12 cellular contexts compared by ENCODE assay signal in the genomic region with DNA sequence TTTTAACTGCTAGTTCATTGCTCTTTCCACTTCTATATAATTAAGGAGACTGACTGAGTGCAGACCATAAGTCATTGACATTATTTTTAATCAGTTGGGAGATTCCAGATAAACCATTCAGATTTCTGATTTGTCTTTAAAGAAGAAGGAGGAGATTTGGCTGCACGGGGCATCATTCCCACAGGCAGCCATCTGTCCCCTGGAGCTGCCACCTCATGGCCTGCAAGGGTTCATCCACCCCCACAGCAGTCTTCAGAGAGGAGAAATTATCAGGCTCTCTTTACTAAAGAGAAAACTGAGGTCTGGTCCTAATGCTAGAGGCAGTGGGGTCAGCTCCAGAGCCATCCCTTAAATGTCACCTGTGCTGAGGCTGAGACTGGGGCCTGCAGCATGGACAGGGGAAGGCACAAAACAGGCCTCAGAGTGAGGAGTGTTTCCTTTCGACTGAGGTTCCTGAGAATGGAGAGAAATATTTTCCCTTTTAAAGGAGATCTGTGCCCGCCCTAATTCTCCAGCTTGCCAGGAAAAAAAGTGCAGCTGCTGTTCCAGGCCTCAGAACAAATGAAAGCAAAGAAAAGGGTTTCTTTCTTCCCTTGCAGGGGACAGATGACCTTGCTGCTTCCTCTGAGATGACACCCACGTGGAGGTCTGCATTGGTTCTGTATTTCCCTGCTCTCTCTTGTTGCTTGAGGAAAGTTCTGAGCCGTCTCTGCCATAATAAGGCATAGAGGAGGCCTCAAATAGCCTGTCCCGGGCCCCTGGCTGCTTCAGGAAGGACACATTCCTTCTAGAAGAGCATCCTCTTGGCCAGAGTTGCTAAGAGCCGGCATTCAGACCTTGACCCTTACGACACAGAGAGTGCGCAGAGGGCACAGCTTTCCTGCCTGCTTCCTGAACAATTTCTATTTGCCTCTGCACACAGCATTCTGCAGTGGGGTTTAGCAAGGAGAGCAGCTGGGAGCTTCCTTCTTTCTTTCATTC.
DNase-seq lines count a peak whose midpoint lies in the region; ATAC-seq, FAIRE-seq and TF ChIP-seq lines count a peak whose summit lies in the region.
"Had no signal": no experiment of that assay in that cellular context is flagged by ENCODE, and none has a peak within 500 bp of the region (broad histone marks: within the 10 kb centered on the region; RNA-seq: fewer than 3 reads in every experiment).

No MANE protein-coding gene starts in this region.

- 62% methylated on average over 9 of the region's 9 CpGs for WGBS in A549 (ENCODE audit: missing lambda C conversion rate)

- H3K27me3 ChIP-seq in SJCRH30, result no peaks in the 10 kb centered on the region

- H3K36me3 ChIP-seq in SJCRH30, result no peaks in the 10 kb centered on the region

- H3K4me1 ChIP-seq in A549 (peaks cover 46% of the 10 kb centered on the region), SJCRH30 (peaks cover 62% of the 10 kb centered on the region)

- CTCF ChIA-PET in A549 (lab: Yijun Ruan, JAX), result interaction anchor here (0.6 to 2.5 kb wide), 4 partner anchors 8 to 500 kb away, joined by 3 to 16 read pairs (median 6); no protein-coding TSS in a partner anchor

- no peaks in the 10 kb centered on the region for H3K9me3 ChIP-seq in A549
- H3K9me3 ChIP-seq in SJCRH30 (replicated peaks), result no peaks in the 10 kb centered on the region

- H3K4me3 ChIP-seq in A549 (no peak overlapping the region), SJCRH30 (no peak overlapping the region), fibroblast of the aortic adventitia (ENCODE audit: low read depth, low read length) (no peak overlapping the region)
- H3K4me3 ChIP-seq: K562 had no signal

- peak overlapping the region in 1 of 2 experiments; percentile 70; a peak in 3 of 6 replicates for H3K27ac ChIP-seq in A549
- peak overlapping the region; percentile 64 for H3K27ac ChIP-seq in SJCRH30

- DNase-seq in A549 (ENCODE audit: low read depth in 1 of 2, low spot score in 1 of 2) (no peak), SJCRH30 (peak; percentile 78 to 90), fibroblast of the aortic adventitia (ENCODE audit: low read depth) (peak; percentile 37), nephron progenitor cell (no peak), MV-4-11 (lab: John Stamatoyannopoulos, UW) (no peak), AG08395 (ENCODE audit: low spot score) (no peak), NCI-H2081 (lab: John Stamatoyannopoulos, UW) (no peak)
- DNase-seq: activated naive CD8-positive, alpha-beta T cell treated with anti-CD3 and anti-CD28 coated beads for 36 hours; NCI-H524 treated with DMSO at 0.1 percent for 48 hours had no signal

- POLR2A ChIA-PET in A549 (lab: Yijun Ruan, JAX), result no interaction called here

- no peak overlapping the region for H3K4me3 Mint-ChIP-seq in nephron progenitor cell
- H3K4me3 Mint-ChIP-seq: activated naive CD8-positive, alpha-beta T cell treated with anti-CD3 and anti-CD28 coated beads for 36 hours had no signal

- H3K27me3 Mint-ChIP-seq in nephron progenitor cell (ENCODE audit: low read depth, poor library complexity), result peaks cover 19% of the 10 kb centered on the region

- no peak for TF ChIP-seq EP300 in A549 (IDR thresholded peaks at IDR 0.05)

- no peak for FAIRE-seq in A549 (lab: Jason Lieb, UNC)
- FAIRE-seq: K562, keratinocyte had no signal

- TF ChIP-seq CTCF in A549 (IDR thresholded peaks at IDR 0.05) (no peak), fibroblast of the aortic adventitia (IDR thresholded peaks at IDR 0.05; ENCODE audit: insufficient read depth, low read length) (no peak), nephron progenitor cell (IDR thresholded peaks at IDR 0.05) (no peak)

- peaks cover 35% of the 10 kb centered on the region for H3K4me1 Mint-ChIP-seq in nephron progenitor cell
- H3K4me1 Mint-ChIP-seq: activated naive CD8-positive, alpha-beta T cell treated with anti-CD3 and anti-CD28 coated beads for 36 hours had no signal

- H3K9me3 Mint-ChIP-seq in nephron progenitor cell, result no peaks in the 10 kb centered on the region
- H3K9me3 Mint-ChIP-seq: activated naive CD8-positive, alpha-beta T cell treated with anti-CD3 and anti-CD28 coated beads for 36 hours had no signal

- no peaks in the 10 kb centered on the region for H3K36me3 Mint-ChIP-seq in nephron progenitor cell (ENCODE audit: low read depth)
- H3K36me3 Mint-ChIP-seq: activated naive CD8-positive, alpha-beta T cell treated with anti-CD3 and anti-CD28 coated beads for 36 hours had no signal

- no peak for TF ChIP-seq RAD21 in A549 (conservative IDR thresholded peaks at IDR 0.05 in 1 of 2, IDR thresholded peaks at IDR 0.05 in 1 of 2)

- H3K27ac Mint-ChIP-seq in nephron progenitor cell, result peak overlapping the region; percentile 21
- H3K27ac Mint-ChIP-seq: activated naive CD8-positive, alpha-beta T cell treated with anti-CD3 and anti-CD28 coated beads for 36 hours had no signal

- no peak for TF ChIP-seq POLR2A in A549 (IDR thresholded peaks at IDR 0.05; ENCODE audit: low read length)

- peak in 1 of 2 experiments; percentile 24; a peak in 2 of 6 replicates for ATAC-seq in A549
- no peak for ATAC-seq in GM18907 (IDR thresholded peaks at IDR 0.05; ENCODE audit: unreplicated experiment)
- ATAC-seq: K562 had no signal

- peak overlapping the region; percentile 56; the same call in 2 of the 3 replicates for H3K4me2 ChIP-seq in A549

TF ChIP-seq in A549, 52 proteins besides CTCF, POLR2A, EP300 and RAD21:
- TF ChIP-seq EHF (CRISPR knock-in tag; IDR thresholded peaks at IDR 0.05) (no peak), RNF2 (IDR thresholded peaks at IDR 0.05; ENCODE audit: borderline replicate concordance, low read depth) (no peak), HEYL (CRISPR knock-in tag; IDR thresholded peaks at IDR 0.05) (no peak), CBX8 (IDR thresholded peaks at IDR 0.05) (no peak), HES2 (IDR thresholded peaks at IDR 0.05) (no peak), HOXB5 (CRISPR knock-in tag; IDR thresholded peaks at IDR 0.05) (no peak), HOXA7 (CRISPR knock-in tag; IDR thresholded peaks at IDR 0.05) (no peak), PHF8 (IDR thresholded peaks at IDR 0.05; ENCODE audit: borderline replicate concordance, low read depth) (no peak), RFX5 (IDR thresholded peaks at IDR 0.05) (no peak), ZFP36 (IDR thresholded peaks at IDR 0.05; ENCODE audit: borderline replicate concordance, partially characterized antibody) (no peak)

Comparison
In these comparisons a context has a peak if more than half of its experiments do, and no peak if none do; other contexts are left out.
1. DNase-seq: peak in SJCRH30 (2 of 2) and fibroblast of the aortic adventitia (single experiment); none in A549 (0 of 2), nephron progenitor cell (single experiment), MV-4-11 (single experiment), AG08395 (single experiment) and NCI-H2081 (0 of 2).